ENCODE assay signal across 8 cellular contexts in genomic region chr1:205301220-205301821, GRCh38.
DNase-seq lines count a peak whose midpoint lies in the region; ATAC-seq lines count a peak whose summit lies in the region.

No MANE protein-coding gene starts in this region.

- DNase-seq in DMS53 (lab: John Stamatoyannopoulos, UW) (peak; percentile 99), NCI-H2029 (lab: John Stamatoyannopoulos, UW) (peak; percentile 89), cerebellar cortex (ENCODE audit: low spot score) (peak; percentile 82), memory B cell (ENCODE audit: low spot score in 2 of 2) (no peak), superior temporal gyrus (ENCODE audit: extremely low spot score) (no peak)

- ATAC-seq in memory B cell (ENCODE audit: low read depth) (peak; percentile 69), HG03354 (IDR thresholded peaks at IDR 0.05; ENCODE audit: poor library complexity, severe bottlenecking, unreplicated experiment) (no peak), GM21576 (IDR thresholded peaks at IDR 0.05; ENCODE audit: unreplicated experiment) (no peak), HG02852 (IDR thresholded peaks at IDR 0.05; ENCODE audit: unreplicated experiment) (no peak)

- H3K4me1 Mint-ChIP-seq in memory B cell = peaks cover 40% of the 10 kb centered on the region

- peak overlapping the region; percentile 35 for H3K4me3 Mint-ChIP-seq in memory B cell

- peak overlapping the region; percentile 86 for H3K27ac Mint-ChIP-seq in memory B cell

- no peaks in the 10 kb centered on the region for H3K9me3 Mint-ChIP-seq in memory B cell

- no peaks in the 10 kb centered on the region for H3K27me3 Mint-ChIP-seq in memory B cell

- peaks cover 21% of the 10 kb centered on the region for H3K36me3 Mint-ChIP-seq in memory B cell

Comparison
In these comparisons a context has a peak if more than half of its experiments do, and no peak if none do; other contexts are left out.
1. DNase-seq: peak in DMS53 (single experiment), NCI-H2029 (single experiment) and cerebellar cortex (single experiment); none in memory B cell (0 of 2) and superior temporal gyrus (single experiment).